10 cellular contexts compared by ENCODE assay signal in genomic region chr2:217930783-217931563, GRCh38.
A peak's percentile ranks its signal among the peaks of the same experiment; 100 is the strongest.
DNase-seq lines count a peak whose midpoint lies in the region; ATAC-seq and TF ChIP-seq lines count a peak whose summit lies in the region.
"Had no signal": no experiment of that assay in that cellular context is flagged by ENCODE, and none has a peak within 500 bp of the region (broad histone marks: within the 10 kb centered on the region; RNA-seq: fewer than 3 reads in every experiment).

No MANE protein-coding gene starts in this region.

- no peak for TF ChIP-seq EP300 in tibial nerve (IDR thresholded peaks at IDR 0.05)

- H3K9me3 ChIP-seq in muscle layer of colon (ENCODE audit: low read length), result no peaks in the 10 kb centered on the region
- no peaks in the 10 kb centered on the region for H3K9me3 ChIP-seq in tibial nerve

- 44 to 52% methylated on average over 11 of the region's 11 CpGs for WGBS in tibial nerve, 2 donors

- H3K36me3 ChIP-seq in muscle layer of colon (ENCODE audit: insufficient read depth, low read length) (peaks cover 44% of the 10 kb centered on the region), tibial nerve (no peaks in the 10 kb centered on the region)

- no peak for ATAC-seq in HG03135 (IDR thresholded peaks at IDR 0.05; ENCODE audit: unreplicated experiment)
- no peak for ATAC-seq in GM19351 (IDR thresholded peaks at IDR 0.05; ENCODE audit: unreplicated experiment)
- ATAC-seq in GM21360 (IDR thresholded peaks at IDR 0.05; ENCODE audit: unreplicated experiment), result no peak
- ATAC-seq: HCT116 had no signal

- H3K27me3 ChIP-seq in muscle layer of colon (ENCODE audit: control insufficient read depth in 1 of 2, insufficient read depth in 2 of 2, low read length in 2 of 2), result no peaks in the 10 kb centered on the region
- H3K27me3 ChIP-seq in tibial nerve, result no peaks in the 10 kb centered on the region

- H3K4me3 Mint-ChIP-seq in activated CD4-positive, alpha-beta T cell treated with anti-CD3 and anti-CD28 coated beads, Interleukin-2, amount 10 ng/mL, durations not matched to agents 7 days and 5 days, result no peak overlapping the region
- H3K4me3 Mint-ChIP-seq: central memory CD8-positive, alpha-beta T cell had no signal

- H3K4me3 ChIP-seq in coronary artery (peak overlapping the region; percentile 43), muscle layer of colon (ENCODE audit: low read depth in 1 of 2, low read length in 2 of 2) (no peak overlapping the region), tibial nerve (no peak overlapping the region)

- peaks cover 39% of the 10 kb centered on the region for H3K4me1 Mint-ChIP-seq in activated CD4-positive, alpha-beta T cell treated with anti-CD3 and anti-CD28 coated beads, Interleukin-2, amount 10 ng/mL, durations not matched to agents 7 days and 5 days
- H3K4me1 Mint-ChIP-seq: central memory CD8-positive, alpha-beta T cell had no signal

- H3K9ac ChIP-seq in muscle layer of colon (ENCODE audit: low read length), result peak overlapping the region; percentile 76

- H3K36me3 Mint-ChIP-seq in activated CD4-positive, alpha-beta T cell treated with anti-CD3 and anti-CD28 coated beads, Interleukin-2, amount 10 ng/mL, durations not matched to agents 7 days and 5 days (ENCODE audit: low read depth), result no peaks in the 10 kb centered on the region

- H3K27ac ChIP-seq in coronary artery, result peak overlapping the region; percentile 93 to 99
- peak overlapping the region; percentile 97 for H3K27ac ChIP-seq in muscle layer of colon (ENCODE audit: low read depth, low read length)
- peak overlapping the region in 3 of 4 donors; percentile 60 to 91 (median 85) for H3K27ac ChIP-seq in tibial nerve

- no peak for TF ChIP-seq POLR2A in tibial nerve (IDR thresholded peaks at IDR 0.05)

- TF ChIP-seq CTCF in coronary artery (IDR thresholded peaks at IDR 0.05), result no peak
- TF ChIP-seq CTCF in tibial nerve (IDR thresholded peaks at IDR 0.05), result no peak

- H3K27me3 Mint-ChIP-seq in activated CD4-positive, alpha-beta T cell treated with anti-CD3 and anti-CD28 coated beads, Interleukin-2, amount 10 ng/mL, durations not matched to agents 7 days and 5 days, result peaks cover 15% of the 10 kb centered on the region

- POLR2A ChIA-PET in activated CD4-positive, alpha-beta T cell treated with anti-CD3 and anti-CD28 coated beads, Interleukin-2, amount 10 ng/mL, durations not matched to agents 7 days and 5 days (lab: Charles Lee), result no interaction called here

- no peaks in the 10 kb centered on the region for H3K9me3 Mint-ChIP-seq in activated CD4-positive, alpha-beta T cell treated with anti-CD3 and anti-CD28 coated beads, Interleukin-2, amount 10 ng/mL, durations not matched to agents 7 days and 5 days
- H3K9me3 Mint-ChIP-seq: central memory CD8-positive, alpha-beta T cell had no signal

- peak overlapping the region; percentile 36 for H3K27ac Mint-ChIP-seq in activated CD4-positive, alpha-beta T cell treated with anti-CD3 and anti-CD28 coated beads, Interleukin-2, amount 10 ng/mL, durations not matched to agents 7 days and 5 days

- H3K4me1 ChIP-seq in muscle layer of colon (ENCODE audit: insufficient read depth, low read length), result peaks cover 99% of the 10 kb centered on the region
- H3K4me1 ChIP-seq in tibial nerve, result peaks cover 0 to 100% (median 86%) of the 10 kb centered on the region in 4 donors

- CTCF ChIA-PET in activated CD4-positive, alpha-beta T cell treated with anti-CD3 and anti-CD28 coated beads, Interleukin-2, amount 10 ng/mL, durations not matched to agents 7 days and 5 days (lab: Charles Lee), result no interaction called here

- peak; percentile 22 for DNase-seq in activated CD4-positive, alpha-beta T cell treated with anti-CD3 and anti-CD28 coated beads, Interleukin-2, amount 10 ng/mL, durations not matched to agents 7 days and 5 days
- no peak for DNase-seq in activated CD4-positive, alpha-beta T cell treated with anti-CD3 and anti-CD28 coated beads, Interleukin-2, amount 50 U/mL, for 1 hour
- DNase-seq in coronary artery (ENCODE audit: low spot score) (no peak), tibial nerve (ENCODE audit: low spot score in 2 of 2) (no peak)
